Comparison of ENCODE assay signal across 11 cellular contexts in the genomic region with DNA sequence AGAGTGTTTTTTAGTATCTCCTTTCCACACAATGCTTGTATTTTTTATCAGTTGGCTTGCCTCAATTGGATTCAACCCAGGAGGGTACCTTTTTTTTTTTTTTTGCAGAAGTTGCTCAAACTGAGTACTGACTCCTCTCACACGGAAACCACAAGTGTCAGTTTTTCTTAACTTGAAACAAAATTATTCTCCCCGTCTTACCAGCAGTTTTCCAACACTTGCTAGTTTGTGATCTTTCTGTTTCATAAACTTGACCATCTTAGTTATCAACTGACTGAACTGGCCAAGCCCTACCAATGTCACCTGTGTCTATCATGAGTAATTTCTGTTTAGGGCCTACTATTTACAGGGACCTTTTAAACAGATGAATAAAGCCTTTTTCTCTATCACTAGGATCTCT.
DNase-seq lines count a peak whose midpoint lies in the region; ATAC-seq and TF ChIP-seq lines count a peak whose summit lies in the region.
"Had no signal": no experiment of that assay in that cellular context is flagged by ENCODE, and none has a peak within 500 bp of the region (broad histone marks: within the 10 kb centered on the region; RNA-seq: fewer than 3 reads in every experiment).

No MANE protein-coding gene starts in this region.

- H4K20me1 ChIP-seq in DOHH2 (ENCODE audit: control insufficient read depth, insufficient read depth, low read depth, low read length) = no peaks in the 10 kb centered on the region

- H3K4me1 ChIP-seq in DOHH2 (ENCODE audit: control insufficient read depth, low read length) = peaks cover 25% of the 10 kb centered on the region

- H3K36me3 ChIP-seq in DOHH2 (ENCODE audit: control insufficient read depth, low read length) = no peaks in the 10 kb centered on the region
- H3K36me3 ChIP-seq in WERI-Rb-1 = no peaks in the 10 kb centered on the region
- H3K36me3 ChIP-seq: Peyer's patch had no signal

- H3K27ac ChIP-seq in DOHH2 (ENCODE audit: low read depth, low read length) (no peak overlapping the region), WERI-Rb-1 (no peak overlapping the region)
- H3K27ac ChIP-seq: epithelial cell of prostate, Peyer's patch had no signal

- no peaks in the 10 kb centered on the region for H3K27me3 ChIP-seq in DOHH2 (ENCODE audit: control insufficient read depth, low read length)
- no peaks in the 10 kb centered on the region for H3K27me3 ChIP-seq in WERI-Rb-1 (ENCODE audit: insufficient read depth, low read depth, severe bottlenecking)
- H3K27me3 ChIP-seq: Peyer's patch had no signal

- H3K4me2 ChIP-seq in DOHH2 (ENCODE audit: low read length) = peak overlapping the region; percentile 7; the same call in 1 of the 2 replicates

- no peaks in the 10 kb centered on the region for H3K79me2 ChIP-seq in DOHH2 (ENCODE audit: control insufficient read depth, low read length)

- H3K4me3 ChIP-seq in DOHH2 (ENCODE audit: low read length) = no peak overlapping the region
- no peak overlapping the region for H3K4me3 ChIP-seq in WERI-Rb-1 (ENCODE audit: low read depth, low read length)
- H3K4me3 ChIP-seq: Peyer's patch had no signal

- no peaks in the 10 kb centered on the region for H3K9me3 ChIP-seq in DOHH2 (ENCODE audit: control insufficient read depth, insufficient read depth, low read length)
- H3K9me3 ChIP-seq in WERI-Rb-1 (ENCODE audit: severe bottlenecking) = no peaks in the 10 kb centered on the region
- H3K9me3 ChIP-seq: Peyer's patch had no signal

- no peaks in the 10 kb centered on the region for H3F3A ChIP-seq in DOHH2 (ENCODE audit: control insufficient read depth, insufficient read depth)

- TF ChIP-seq CTCF in DOHH2 (IDR thresholded peaks at IDR 0.05; ENCODE audit: low read depth, low read length, poor library complexity, severe bottlenecking) (no peak), WERI-Rb-1 (IDR thresholded peaks at IDR 0.05; ENCODE audit: low read depth, low read length) (no peak)

- peak; percentile 89 for DNase-seq in OCI-M1 (lab: John Stamatoyannopoulos, UW)
- no peak for DNase-seq in WERI-Rb-1
- DNase-seq in NCI-H2196 (lab: John Stamatoyannopoulos, UW; ENCODE audit: unreplicated experiment) = no peak
- no peak for DNase-seq in NCI-H510A treated with DMSO at 0.1 percent for 48 hours (lab: John Stamatoyannopoulos, UW)
- DNase-seq: midbrain, Peyer's patch had no signal

- H3K9me2 ChIP-seq in DOHH2 (replicated peaks; ENCODE audit: control insufficient read depth, low read length) = no peaks in the 10 kb centered on the region

- peak; percentile 71 for ATAC-seq in GM19372 (IDR thresholded peaks at IDR 0.05; ENCODE audit: low read depth, unreplicated experiment)
- peak; percentile 60 for ATAC-seq in HG03060 (IDR thresholded peaks at IDR 0.05; ENCODE audit: low read depth, unreplicated experiment)
- no peak for ATAC-seq in HG03135 (IDR thresholded peaks at IDR 0.05; ENCODE audit: unreplicated experiment)
